11 cellular contexts compared by ENCODE assay signal in the genomic region with DNA sequence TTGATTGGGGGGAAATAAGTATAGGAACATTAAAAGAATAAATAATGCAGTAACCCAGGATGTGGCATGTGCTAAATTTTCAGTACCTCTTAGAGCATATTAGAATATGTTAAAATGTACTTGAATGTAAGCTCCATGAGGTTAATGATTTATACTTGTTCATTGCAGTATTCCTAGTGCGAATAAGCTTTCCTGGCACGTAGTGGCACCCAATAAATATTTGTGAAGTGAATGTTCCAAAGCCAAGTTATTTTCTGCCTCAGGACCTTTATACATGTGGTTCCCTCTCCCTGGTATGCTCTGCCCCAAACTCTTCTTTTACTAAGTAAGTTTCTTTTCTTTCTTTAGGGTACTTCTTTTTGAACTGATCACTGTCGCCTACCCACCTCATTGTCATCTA.
"Had no signal": no experiment of that assay in that cellular context is flagged by ENCODE, and none has a peak within 500 bp of the region (broad histone marks: within the 10 kb centered on the region; RNA-seq: fewer than 3 reads in every experiment).

No MANE protein-coding gene starts in this region.

- H3K27me3 ChIP-seq: colonic mucosa, gastroesophageal sphincter had no signal

- H3K36me3 ChIP-seq: colonic mucosa had no signal

- H3K9me3 ChIP-seq: colonic mucosa, gastroesophageal sphincter, psoas muscle, thoracic aorta had no signal

- H3K4me1 ChIP-seq: colonic mucosa, gastroesophageal sphincter, psoas muscle had no signal

- H3K27ac ChIP-seq: colonic mucosa, gastroesophageal sphincter, psoas muscle had no signal

- ATAC-seq: gastroesophageal sphincter; psoas muscle; stimulated activated naive CD8-positive, alpha-beta T cell treated with anti-CD3 and anti-CD28 coated beads, Interleukin-15, amount 100 ng/mL, for 72 hours had no signal

- H3K4me3 ChIP-seq: colonic mucosa, gastroesophageal sphincter, psoas muscle, thoracic aorta had no signal

- DNase-seq: activated CD4-positive, alpha-beta T cell treated with anti-CD3 and anti-CD28 coated beads, Interleukin-2, amount 50 U/mL, for 48 hours; activated CD4-positive, CD25-positive, alpha-beta regulatory T cell treated with anti-CD3 and anti-CD28 coated beads, Interleukin-2, amount 50 U/mL, for 72 hours; activated naive CD8-positive, alpha-beta T cell treated with anti-CD3 and anti-CD28 coated beads, Interleukin-2, amount 10 ng/mL, durations not matched to agents 7 days and 5 days; colonic mucosa; occipital lobe; psoas muscle; stimulated activated CD4-positive, alpha-beta T cell treated with anti-CD3 and anti-CD28 coated beads, Interleukin-4, amount 100 ng/mL, for 1 hour; stimulated activated naive CD8-positive, alpha-beta T cell treated with anti-CD3 and anti-CD28 coated beads, Interleukin-15, amount 100 ng/mL, for 72 hours; SW 1271 had no signal
